Comparison of ENCODE assay signal across 1 cellular context in genomic region chr1:152037920-152038658, GRCh38.
TF ChIP-seq lines count a peak whose summit lies in the region.

No MANE protein-coding gene starts in this region.

TF ChIP-seq in K562, 482 proteins besides CTCF, POLR2A, EP300 and RAD21:
- TF ChIP-seq CEBPG (CRISPR knock-in tag; IDR thresholded peaks at IDR 0.05), result no peak
- peak in 1 of 2 experiments; percentile 30; a peak in 1 of 4 replicates for TF ChIP-seq CEBPG (tag; conservative IDR thresholded peaks at IDR 0.05 in 1 of 2, IDR thresholded peaks at IDR 0.05 in 1 of 2)
- TF ChIP-seq ATF3 (IDR thresholded peaks at IDR 0.05), result no peak
- no peak for TF ChIP-seq ATF3 (CRISPR knock-in tag; conservative IDR thresholded peaks at IDR 0.05)
- no peak for TF ChIP-seq DIDO1 (tag; IDR thresholded peaks at IDR 0.05; ENCODE audit: low read depth)
- TF ChIP-seq C11orf30 (IDR thresholded peaks at IDR 0.05; ENCODE audit: low read depth), result peak; percentile 69
- peak; percentile 93 for TF ChIP-seq SPI1 (IDR thresholded peaks at IDR 0.05; ENCODE audit: borderline replicate concordance, low read depth, low read length)
- TF ChIP-seq YY1 (IDR thresholded peaks at IDR 0.05; ENCODE audit: borderline replicate concordance in 1 of 3, control insufficient read depth in 1 of 3, extremely low read depth in 1 of 3, insufficient read depth in 3 of 3, insufficient read length in 1 of 3, insufficient replicate concordance in 2 of 3, low read depth in 1 of 3, low read length in 2 of 3), result no peak
- TF ChIP-seq FOXO4 (CRISPR knock-in tag; IDR thresholded peaks at IDR 0.05), result no peak
- peak; percentile 37; the same call in 1 of the 2 replicates for TF ChIP-seq ELF2 (CRISPR knock-in tag; IDR thresholded peaks at IDR 0.05)
- TF ChIP-seq ZNF316 (IDR thresholded peaks at IDR 0.05), result peak; percentile 80
- no peak for TF ChIP-seq CHD2 (IDR thresholded peaks at IDR 0.05; ENCODE audit: low read depth, low read length)
- peak; percentile 40 for TF ChIP-seq CEBPB (tag; IDR thresholded peaks at IDR 0.05)
- TF ChIP-seq PCBP2 (IDR thresholded peaks at IDR 0.05; ENCODE audit: low read depth, low read length, poor library complexity, severe bottlenecking), result no peak
